ENCODE assay signal across 9 cellular contexts in the genomic region with DNA sequence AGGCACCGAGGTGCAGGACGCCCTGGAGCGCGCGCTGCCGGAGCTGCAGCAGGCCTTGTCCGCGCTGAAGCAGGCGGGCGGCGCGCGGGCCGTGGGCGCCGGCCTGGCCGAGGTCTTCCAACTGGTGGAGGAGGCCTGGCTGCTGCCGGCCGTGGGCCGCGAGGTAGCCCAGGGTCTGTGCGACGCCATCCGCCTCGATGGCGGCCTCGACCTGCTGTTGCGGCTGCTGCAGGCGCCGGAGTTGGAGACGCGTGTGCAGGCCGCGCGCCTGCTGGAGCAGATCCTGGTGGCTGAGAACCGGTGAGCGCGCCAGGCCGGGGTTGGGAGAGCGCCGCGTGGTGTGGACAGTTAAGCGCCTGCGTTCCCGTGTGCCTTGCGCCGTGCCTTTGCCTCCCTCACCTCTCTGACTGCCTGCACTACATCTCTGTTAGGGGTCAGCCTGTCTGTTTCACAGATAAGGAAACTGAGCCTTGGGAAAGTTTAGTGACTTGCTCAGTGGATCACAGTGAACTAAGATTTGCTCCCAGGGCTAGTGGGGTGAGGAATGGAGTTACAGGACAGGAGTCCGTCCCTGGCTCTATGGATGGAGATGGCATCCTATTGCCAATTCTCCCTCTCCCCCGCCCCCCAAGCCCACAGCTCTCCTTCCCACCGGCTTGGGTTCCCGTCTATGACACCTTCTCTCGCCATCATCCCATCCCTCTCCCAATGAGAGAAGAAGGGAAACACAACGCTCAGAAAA.
DNase-seq lines count a peak whose midpoint lies in the region; FAIRE-seq lines count a peak whose summit lies in the region.
"Had no signal": no experiment of that assay in that cellular context is flagged by ENCODE, and none has a peak within 500 bp of the region (broad histone marks: within the 10 kb centered on the region; RNA-seq: fewer than 3 reads in every experiment).

No MANE protein-coding gene starts in this region.

- peak overlapping the region; percentile 64 for H3K27ac Mint-ChIP-seq in activated naive CD8-positive, alpha-beta T cell

- DNase-seq in AG08395 (ENCODE audit: low spot score) (peak; percentile 31), GM18507 (ENCODE audit: extremely low spot score, insufficient read length, low read depth) (peak; percentile 32), KG1 (lab: John Stamatoyannopoulos, UW) (no peak), NCI-H226 (no peak)
- DNase-seq in stimulated activated CD4-positive, alpha-beta T cell treated with anti-CD3 and anti-CD28 coated beads, Interleukin-4, amount 100 ng/mL, for 1 hour, result peak; percentile 34

- H3K9me3 Mint-ChIP-seq in activated naive CD8-positive, alpha-beta T cell (ENCODE audit: low read depth), result no peaks in the 10 kb centered on the region

- peaks cover 7% of the 10 kb centered on the region for H3K36me3 Mint-ChIP-seq in activated naive CD8-positive, alpha-beta T cell

- peaks cover 23% of the 10 kb centered on the region for H3K4me1 Mint-ChIP-seq in activated naive CD8-positive, alpha-beta T cell (ENCODE audit: low read depth)

- H3K27me3 ChIP-seq in HUES6 (ENCODE audit: control insufficient read depth, insufficient read depth, low read length), result peaks cover 35% of the 10 kb centered on the region

- H3K9ac ChIP-seq in HUES6 (ENCODE audit: low read length), result peak overlapping the region; percentile 67

- H3K27ac ChIP-seq in HUES6 (ENCODE audit: low read depth, low read length), result no peak overlapping the region
- H3K27ac ChIP-seq: HL-60 had no signal

- H3K4me3 ChIP-seq in HUES6 (ENCODE audit: low read depth, low read length), result peak overlapping the region; percentile 74
- H3K4me3 ChIP-seq in iPS-11a (ENCODE audit: low read depth, low read length), result peak overlapping the region; percentile 57

- peak overlapping the region; percentile 88 for H3K4me3 Mint-ChIP-seq in activated naive CD8-positive, alpha-beta T cell

- no peak for FAIRE-seq in GM18507 (lab: Jason Lieb, UNC)

- peaks cover 14% of the 10 kb centered on the region for H3K4me1 ChIP-seq in HUES6 (ENCODE audit: control insufficient read depth, insufficient read depth, low read length)

- no peaks in the 10 kb centered on the region for H3K27me3 Mint-ChIP-seq in activated naive CD8-positive, alpha-beta T cell

- H3K9me3 ChIP-seq in HUES6 (ENCODE audit: control insufficient read depth, insufficient read depth, low read depth, low read length), result no peaks in the 10 kb centered on the region

- H3K36me3 ChIP-seq in HUES6 (ENCODE audit: control insufficient read depth, insufficient read depth, low read length), result no peaks in the 10 kb centered on the region

Comparison
In these comparisons a context has a peak if more than half of its experiments do, and no peak if none do; other contexts are left out.
1. DNase-seq: peak in AG08395 (single experiment), GM18507 (single experiment) and stimulated activated CD4-positive, alpha-beta T cell treated with anti-CD3 and anti-CD28 coated beads, Interleukin-4, amount 100 ng/mL, for 1 hour (single experiment); none in KG1 (single experiment) and NCI-H226 (single experiment).